In genomic region chr5:53109436-53110127, GRCh38 we compare ENCODE assay signal across 8 cellular contexts. TPM values are rescaled to one million over a fixed set of nuclear protein-coding genes. Genes with fewer than 3 reads are reported as not detected.
A peak's percentile ranks its signal among the peaks of the same experiment; 100 is the strongest.
DNase-seq lines count a peak whose midpoint lies in the region; ATAC-seq and TF ChIP-seq lines count a peak whose summit lies in the region.

Gene MOCS2 (minus strand): TSS chr5:53109757. CDS start chr5:53107174, 2,583 bp downstream.

- H3K9me3 ChIP-seq in CD4-positive, alpha-beta T cell (ENCODE audit: control insufficient read depth, low read length) = no peaks in the 10 kb centered on the region
- H3K9me3 ChIP-seq in liver (ENCODE audit: control insufficient read depth in 4 of 4, low read length in 3 of 4) = no peaks in the 10 kb centered on the region

- H3K27me3 Mint-ChIP-seq in CD4-positive, alpha-beta T cell = no peaks in the 10 kb centered on the region
- H3K27me3 Mint-ChIP-seq in activated CD4-positive, alpha-beta memory T cell treated with anti-CD3 and anti-CD28 coated beads for 36 hours = no peaks in the 10 kb centered on the region

- peak; percentile 96 for ATAC-seq in CD4-positive, alpha-beta T cell (ENCODE audit: poor library complexity)
- ATAC-seq in GM19455 (IDR thresholded peaks at IDR 0.05; ENCODE audit: unreplicated experiment) = peak; percentile 95

- TF ChIP-seq CTCF in CD4-positive, alpha-beta T cell (IDR thresholded peaks at IDR 0.05) = no peak
- TF ChIP-seq CTCF in liver (IDR thresholded peaks at IDR 0.05; ENCODE audit: low read depth, low read length, missing input control) = no peak

- H3K27ac ChIP-seq in CD4-positive, alpha-beta T cell (ENCODE audit: low read depth, low read length) = peak within 1 kb of the TSS; percentile 77
- peak within 1 kb of the TSS; percentile 59 to 89 for H3K27ac ChIP-seq in liver (ENCODE audit: low read depth in 1 of 2, low read length in 2 of 2)

- TF ChIP-seq RAD21 in liver (IDR thresholded peaks at IDR 0.05) = no peak

- peaks cover 0 to 8% (median under 1%) of the 10 kb centered on the region in 4 donors for H3K36me3 ChIP-seq in liver (ENCODE audit: control insufficient read depth in 4 of 4, insufficient read depth in 3 of 4, low read depth in 1 of 4, low read length in 3 of 4)

- intact Hi-C loops in CD4-positive, alpha-beta T cell (cut with DNase I, micrococcal nuclease) = loop anchor here in 1 of 2 experiments (5.0 kb wide), 3 partner anchors 312 to 1198 kb away; partner anchors contain the start of gene NDUFS4
- intact Hi-C loops in activated CD4-positive, alpha-beta memory T cell treated with anti-CD3 and anti-CD28 coated beads for 36 hours (cut with micrococcal nuclease) = loop anchor here (1.0 to 10.0 kb wide), 6 partner anchors 29 to 1205 kb away; partner anchors contain the start of genes ARL15 and NDUFS4

- peak within 1 kb of the TSS; percentile 96 to 97 for H3K9ac ChIP-seq in liver (ENCODE audit: low read depth in 1 of 2, low read length in 2 of 2)

- H3K36me3 Mint-ChIP-seq in CD4-positive, alpha-beta T cell (ENCODE audit: low read depth) = peaks cover 36% of the 10 kb centered on the region
- H3K36me3 Mint-ChIP-seq in activated CD4-positive, alpha-beta memory T cell treated with anti-CD3 and anti-CD28 coated beads for 36 hours = peaks cover 16% of the 10 kb centered on the region

- H3K27ac Mint-ChIP-seq in CD4-positive, alpha-beta T cell = peak within 1 kb of the TSS; percentile 89
- H3K27ac Mint-ChIP-seq in activated CD4-positive, alpha-beta memory T cell treated with anti-CD3 and anti-CD28 coated beads for 36 hours = peak within 1 kb of the TSS; percentile 78

- H3K4me3 Mint-ChIP-seq in CD4-positive, alpha-beta T cell = peak within 1 kb of the TSS; percentile 94
- H3K4me3 Mint-ChIP-seq in activated CD4-positive, alpha-beta memory T cell treated with anti-CD3 and anti-CD28 coated beads for 36 hours = peak within 1 kb of the TSS; percentile 94

- H3K4me1 Mint-ChIP-seq in CD4-positive, alpha-beta T cell (ENCODE audit: low read depth) = peaks cover 58% of the 10 kb centered on the region
- peaks cover 42% of the 10 kb centered on the region for H3K4me1 Mint-ChIP-seq in activated CD4-positive, alpha-beta memory T cell treated with anti-CD3 and anti-CD28 coated beads for 36 hours (ENCODE audit: low read depth)

- no peaks in the 10 kb centered on the region for H3K27me3 ChIP-seq in CD4-positive, alpha-beta T cell (ENCODE audit: control insufficient read depth, insufficient read depth, low read length)
- no peaks in the 10 kb centered on the region for H3K27me3 ChIP-seq in liver (ENCODE audit: control insufficient read depth in 4 of 4, insufficient read depth in 4 of 4, low read length in 3 of 4)

- H3K4me1 ChIP-seq in liver (ENCODE audit: control insufficient read depth in 4 of 4, insufficient read depth in 4 of 4, low read length in 3 of 4) = peaks cover 2 to 26% (median 8%) of the 10 kb centered on the region in 4 donors

- H3K4me3 ChIP-seq in liver (ENCODE audit: low read depth in 1 of 3, low read length in 3 of 3) = peak within 1 kb of the TSS; percentile 76 to 99 (median 86)

- WGBS in liver = under 1% methylated on average over 55 of the region's 55 CpGs

- peak; percentile 79 to 91 (median 86) for DNase-seq in CD4-positive, alpha-beta T cell
- peak; percentile 83 for DNase-seq in HK-2 (ENCODE audit: unreplicated experiment)
- peak; percentile 62 for DNase-seq in NCI-H82 treated with DMSO at 0.1 percent for 48 hours (lab: John Stamatoyannopoulos, UW; ENCODE audit: unreplicated experiment)
- DNase-seq in activated CD4-positive, alpha-beta memory T cell treated with anti-CD3 and anti-CD28 coated beads for 36 hours = peak; percentile 93
- DNase-seq in dermis microvascular lymphatic vessel endothelial cell (ENCODE audit: low read depth in 2 of 2) = peak; percentile 84 to 92
- DNase-seq in stimulated activated CD4-positive, alpha-beta T cell treated with anti-CD3 and anti-CD28 coated beads, Interleukin-4, amount 100 ng/mL, for 1 hour = peak; percentile 92

- POLR2A ChIA-PET in CD4-positive, alpha-beta T cell (lab: Charles Lee) = interaction anchor here (0.6 to 1.5 kb wide), 11 partner anchors 9 to 1201 kb away, joined by 3 to 7 read pairs (median 3); partner anchors contain the start of gene ARL15
- POLR2A ChIA-PET in activated CD4-positive, alpha-beta memory T cell treated with anti-CD3 and anti-CD28 coated beads for 36 hours (lab: Charles Lee) = interaction anchor here (0.9 to 1.4 kb wide), 7 partner anchors 11 to 311 kb away, joined by 3 to 4 read pairs (median 3); no protein-coding TSS in a partner anchor

- CTCF ChIA-PET in CD4-positive, alpha-beta T cell (lab: Charles Lee) = interaction anchor here (1.0 kb wide), 1 partner anchor 1202 kb away, joined by 3 read pairs; no protein-coding TSS in a partner anchor
- CTCF ChIA-PET in activated CD4-positive, alpha-beta memory T cell treated with anti-CD3 and anti-CD28 coated beads for 36 hours (lab: Charles Lee) = interaction anchor here (0.6 to 2.0 kb wide), 9 partner anchors 9 to 417 kb away, joined by 3 to 17 read pairs (median 4); no protein-coding TSS in a partner anchor

- H3K9me3 Mint-ChIP-seq in CD4-positive, alpha-beta T cell = no peaks in the 10 kb centered on the region
- H3K9me3 Mint-ChIP-seq in activated CD4-positive, alpha-beta memory T cell treated with anti-CD3 and anti-CD28 coated beads for 36 hours = no peaks in the 10 kb centered on the region

TF ChIP-seq in liver, 16 proteins besides CTCF, POLR2A, EP300 and RAD21:
- TF ChIP-seq JUND (IDR thresholded peaks at IDR 0.05) = no peak
- no peak for TF ChIP-seq RXRA (IDR thresholded peaks at IDR 0.05)
- peak in 1 of 2 donors; percentile 4 for TF ChIP-seq GABPA (IDR thresholded peaks at IDR 0.05 in 1 of 2, conservative IDR thresholded peaks at IDR 0.05 in 1 of 2)
- TF ChIP-seq ZBTB33 (IDR thresholded peaks at IDR 0.05) = no peak
- TF ChIP-seq FOXA2 (IDR thresholded peaks at IDR 0.05) = no peak
- TF ChIP-seq ATF3 (IDR thresholded peaks at IDR 0.05) = no peak
- TF ChIP-seq REST (IDR thresholded peaks at IDR 0.05) = peak; percentile 87
- no peak for TF ChIP-seq HNF4G (IDR thresholded peaks at IDR 0.05)
- no peak for TF ChIP-seq SP1 (IDR thresholded peaks at IDR 0.05)
- no peak for TF ChIP-seq HNF4A (conservative IDR thresholded peaks at IDR 0.05)
- TF ChIP-seq EGR1 (IDR thresholded peaks at IDR 0.05; ENCODE audit: low read depth in 2 of 2) = peak in 1 of 2 donors; percentile 34
- no peak for TF ChIP-seq NR2F2 (IDR thresholded peaks at IDR 0.05)
- no peak for TF ChIP-seq MAX (IDR thresholded peaks at IDR 0.05)
- peak; percentile 94 for TF ChIP-seq TAF1 (conservative IDR thresholded peaks at IDR 0.05)
- TF ChIP-seq YY1 (IDR thresholded peaks at IDR 0.05) = no peak
- no peak for TF ChIP-seq FOXA1 (IDR thresholded peaks at IDR 0.05)

RNA-seq across cellular contexts. Expression of gene MOCS2, which starts in this region (rescaled TPM):
- 10 to 100 TPM; 19.5 to 20.4 TPM for total RNA-seq in CD4-positive, alpha-beta T cell
- 10 to 100 TPM; 20.7 to 21.6 TPM for total RNA-seq in activated CD4-positive, alpha-beta memory T cell treated with anti-CD3 and anti-CD28 coated beads for 36 hours
- total RNA-seq in dermis microvascular lymphatic vessel endothelial cell = 17.7 and 20.6 TPM in 2 replicates
- 10 to 100 TPM; 13.2 to 39.7 TPM for total RNA-seq in liver
- polyA plus RNA-seq in liver = 10 to 100 TPM; 38.4 to 58.5 TPM

Comparison
In these comparisons a context has a peak if more than half of its experiments do, and no peak if none do; other contexts are left out.
1. Peak in every context shown above with its lines: DNase-seq, ATAC-seq, H3K4me3 ChIP-seq and H3K27ac ChIP-seq.